In the genomic region with DNA sequence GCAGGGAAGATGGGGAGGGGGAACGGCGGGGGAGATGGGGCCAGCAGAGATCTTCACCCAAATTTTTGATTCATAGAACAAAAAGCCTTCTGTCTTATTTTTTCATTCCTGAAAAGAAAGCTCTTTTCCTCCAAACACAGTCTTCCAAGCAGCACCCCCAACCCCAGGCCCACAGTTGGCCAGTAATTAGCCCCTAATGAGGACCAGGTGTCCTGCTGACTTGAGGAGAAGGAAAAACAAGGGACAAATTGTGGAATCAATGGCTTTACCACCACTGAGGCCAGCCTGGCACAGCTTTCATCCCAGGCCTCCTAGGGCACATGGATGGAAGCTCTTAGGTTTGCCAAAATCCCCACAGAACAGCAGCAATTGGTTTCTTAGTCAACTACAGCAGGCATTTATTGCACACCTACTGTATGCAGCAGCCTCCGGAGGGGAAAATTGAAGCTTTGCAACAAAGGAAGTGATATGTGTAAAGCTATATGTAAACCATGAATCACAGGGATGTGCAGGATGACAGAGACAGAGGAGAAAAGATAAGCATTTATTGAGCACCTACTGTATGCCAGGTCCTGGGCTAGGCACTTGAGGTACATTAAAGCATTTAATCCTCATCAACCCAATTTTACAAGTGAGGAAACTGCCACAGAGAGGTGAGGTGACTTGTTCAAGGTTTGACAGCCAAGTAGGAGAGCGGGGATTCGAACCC, we compare ENCODE assay signal across 1 cellular context.
A peak's percentile ranks its signal among the peaks of the same experiment; 100 is the strongest.
TF ChIP-seq lines count a peak whose summit lies in the region.

No MANE protein-coding gene starts in this region.

TF ChIP-seq in H1, 55 proteins besides CTCF, POLR2A, EP300 and RAD21:
- no peak for TF ChIP-seq SAP30 (IDR thresholded peaks at IDR 0.05; ENCODE audit: insufficient read depth, insufficient replicate concordance, low read length)
- TF ChIP-seq SP2 (IDR thresholded peaks at IDR 0.05; ENCODE audit: low read length) = no peak
- TF ChIP-seq, protein P1, sequence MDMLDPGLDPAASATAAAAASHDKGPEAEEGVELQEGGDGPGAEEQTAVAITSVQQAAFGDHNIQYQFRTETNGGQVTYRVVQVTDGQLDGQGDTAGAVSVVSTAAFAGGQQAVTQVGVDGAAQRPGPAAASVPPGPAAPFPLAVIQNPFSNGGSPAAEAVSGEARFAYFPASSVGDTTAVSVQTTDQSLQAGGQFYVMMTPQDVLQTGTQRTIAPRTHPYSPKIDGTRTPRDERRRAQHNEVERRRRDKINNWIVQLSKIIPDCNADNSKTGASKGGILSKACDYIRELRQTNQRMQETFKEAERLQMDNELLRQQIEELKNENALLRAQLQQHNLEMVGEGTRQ (IDR thresholded peaks at IDR 0.05; ENCODE audit: low read length) = no peak
- no peak for TF ChIP-seq FOSL1 (IDR thresholded peaks at IDR 0.05; ENCODE audit: insufficient read depth, low read depth, low read length)
- no peak for TF ChIP-seq JUND (IDR thresholded peaks at IDR 0.05; ENCODE audit: low read length)
- peak; percentile 55; the same call in 1 of the 2 replicates for TF ChIP-seq KDM1A (IDR thresholded peaks at IDR 0.05; ENCODE audit: borderline replicate concordance, low read length)
